ENCODE assay signal across 8 cellular contexts in genomic region chr15:58070801-58071418, GRCh38. TPM values are rescaled to one million over a fixed set of nuclear protein-coding genes. Genes with fewer than 3 reads are reported as not detected.
DNase-seq lines count a peak whose midpoint lies in the region; ATAC-seq, FAIRE-seq and TF ChIP-seq lines count a peak whose summit lies in the region.

No MANE protein-coding gene starts in this region.

- no peaks in the 10 kb centered on the region for H3K9me3 ChIP-seq in gastroesophageal sphincter

- H3K4me1 ChIP-seq in gastroesophageal sphincter, result peaks cover 0 to 9% (median 0%) of the 10 kb centered on the region in 3 donors

- no peak for TF ChIP-seq EP300 in gastroesophageal sphincter (IDR thresholded peaks at IDR 0.05)

- peak; percentile 19 for DNase-seq in GM04504 (ENCODE audit: low read depth)
- peak; percentile 3 for DNase-seq in NCI-H2227 treated with DMSO at 0.1 percent for 48 hours (lab: John Stamatoyannopoulos, UW)
- peak; percentile 56 for DNase-seq in activated CD8-positive, alpha-beta memory T cell treated with anti-CD3 and anti-CD28 coated beads, Interleukin-2, amount 10 ng/mL, durations not matched to agents 7 days and 5 days
- no peak for DNase-seq in osteocyte (ENCODE audit: extremely low spot score, unreplicated experiment)
- no peak for DNase-seq in GDM1 (lab: John Stamatoyannopoulos, UW)
- no peak for DNase-seq in activated gamma-delta T cell treated with Interleukin-2 at 50 U/mL for 16 hours

- FAIRE-seq in A204.1 (lab: Jason Lieb, UNC), result peak; percentile 92

- peaks cover 3% of the 10 kb centered on the region for H3K4me1 Mint-ChIP-seq in activated CD8-positive, alpha-beta memory T cell treated with anti-CD3 and anti-CD28 coated beads, Interleukin-2, amount 10 ng/mL, durations not matched to agents 7 days and 5 days
- peaks cover 6% of the 10 kb centered on the region for H3K4me1 Mint-ChIP-seq in osteocyte (ENCODE audit: unreplicated experiment)

- CTCF ChIA-PET in activated CD8-positive, alpha-beta memory T cell treated with anti-CD3 and anti-CD28 coated beads, Interleukin-2, amount 10 ng/mL, durations not matched to agents 7 days and 5 days (lab: Charles Lee), result interaction anchor here (0.6 to 3.1 kb wide), 31 partner anchors 9 to 510 kb away, joined by 3 to 27 read pairs (median 4); partner anchors contain the start of gene POLR2M

- peaks cover 35% of the 10 kb centered on the region for H3K27me3 ChIP-seq in gastroesophageal sphincter

- H3K4me3 Mint-ChIP-seq in activated CD8-positive, alpha-beta memory T cell treated with anti-CD3 and anti-CD28 coated beads, Interleukin-2, amount 10 ng/mL, durations not matched to agents 7 days and 5 days, result no peak overlapping the region
- no peak overlapping the region for H3K4me3 Mint-ChIP-seq in osteocyte (ENCODE audit: unreplicated experiment)

- no peak overlapping the region for H3K4me3 ChIP-seq in gastroesophageal sphincter

- TF ChIP-seq CTCF in gastroesophageal sphincter (IDR thresholded peaks at IDR 0.05), result peak; percentile 66 to 88 (median 83)
- peak; percentile 87 for TF ChIP-seq CTCF in osteocyte (IDR thresholded peaks at IDR 0.05)

- H3K27me3 Mint-ChIP-seq in activated CD8-positive, alpha-beta memory T cell treated with anti-CD3 and anti-CD28 coated beads, Interleukin-2, amount 10 ng/mL, durations not matched to agents 7 days and 5 days, result peaks cover 68% of the 10 kb centered on the region
- peaks cover 69% of the 10 kb centered on the region for H3K27me3 Mint-ChIP-seq in osteocyte (ENCODE audit: unreplicated experiment)

- no peaks in the 10 kb centered on the region for H3K36me3 ChIP-seq in gastroesophageal sphincter

- no peak overlapping the region for H3K27ac ChIP-seq in gastroesophageal sphincter

- TF ChIP-seq POLR2A in gastroesophageal sphincter (IDR thresholded peaks at IDR 0.05), result no peak

- no peaks in the 10 kb centered on the region for H3K9me3 Mint-ChIP-seq in activated CD8-positive, alpha-beta memory T cell treated with anti-CD3 and anti-CD28 coated beads, Interleukin-2, amount 10 ng/mL, durations not matched to agents 7 days and 5 days (ENCODE audit: low read depth)
- H3K9me3 Mint-ChIP-seq in osteocyte (ENCODE audit: unreplicated experiment), result no peaks in the 10 kb centered on the region

- no peak for ATAC-seq in activated CD8-positive, alpha-beta memory T cell treated with anti-CD3 and anti-CD28 coated beads, Interleukin-2, amount 10 ng/mL, durations not matched to agents 7 days and 5 days
- ATAC-seq in gastroesophageal sphincter, result no peak

- H3K36me3 Mint-ChIP-seq in activated CD8-positive, alpha-beta memory T cell treated with anti-CD3 and anti-CD28 coated beads, Interleukin-2, amount 10 ng/mL, durations not matched to agents 7 days and 5 days, result no peaks in the 10 kb centered on the region
- no peaks in the 10 kb centered on the region for H3K36me3 Mint-ChIP-seq in osteocyte (ENCODE audit: unreplicated experiment)

- H3K27ac Mint-ChIP-seq in activated CD8-positive, alpha-beta memory T cell treated with anti-CD3 and anti-CD28 coated beads, Interleukin-2, amount 10 ng/mL, durations not matched to agents 7 days and 5 days, result no peak overlapping the region
- H3K27ac Mint-ChIP-seq in osteocyte (ENCODE audit: unreplicated experiment), result no peak overlapping the region

- WGBS in gastroesophageal sphincter (ENCODE audit: low coverage in 1 of 2), 2 donors, result 33 to 53% methylated on average over 4 to 7 of the region's 7 CpGs

RNA-seq across cellular contexts. Expression of gene ALDH1A2, which starts 5.4 kb away (rescaled TPM):
- 1 to 10 TPM in 1 of 2 experiments, under 1 TPM in 1; 0.82 to 1.5 TPM for total RNA-seq in activated CD8-positive, alpha-beta memory T cell treated with anti-CD3 and anti-CD28 coated beads, Interleukin-2, amount 10 ng/mL, durations not matched to agents 7 days and 5 days
- total RNA-seq in gastroesophageal sphincter, result 10 to 100 TPM in 2 of 4 donors, 1 to 10 TPM in 2; 5.5 to 41.5 (median 15.1) TPM
- 0.48 and 0.78 TPM in 2 replicates for total RNA-seq in osteocyte

Comparison
In these comparisons a context has a peak if more than half of its experiments do, and no peak if none do; other contexts are left out.
1. DNase-seq: peak in GM04504 (single experiment), NCI-H2227 treated with DMSO at 0.1 percent for 48 hours (single experiment) and activated CD8-positive, alpha-beta memory T cell treated with anti-CD3 and anti-CD28 coated beads, Interleukin-2, amount 10 ng/mL, durations not matched to agents 7 days and 5 days (single experiment); none in osteocyte (single experiment), GDM1 (single experiment) and activated gamma-delta T cell treated with Interleukin-2 at 50 U/mL for 16 hours (single experiment).